19 cellular contexts compared by ENCODE assay signal in the genomic region with DNA sequence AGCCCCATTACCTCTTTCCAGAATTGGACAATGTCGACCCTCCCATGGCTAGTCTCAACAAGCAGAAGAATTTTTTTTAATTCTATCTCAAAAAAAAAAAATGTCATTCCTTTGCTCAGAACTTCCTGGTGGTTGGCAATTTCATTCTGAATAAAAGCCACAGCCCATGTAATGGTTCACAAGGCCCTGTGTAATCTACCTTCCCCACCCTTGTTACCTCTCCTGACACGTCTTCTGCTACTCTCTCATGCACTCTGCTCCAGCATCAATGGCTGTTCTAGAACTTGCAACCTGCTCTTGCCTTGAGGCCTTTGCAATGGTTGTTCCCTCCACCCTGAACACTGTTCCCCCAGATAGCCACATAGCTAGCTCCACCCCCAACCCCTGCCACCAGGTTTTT. TPM values are rescaled to one million over a fixed set of nuclear protein-coding genes. Genes with fewer than 3 reads are reported as not detected.
DNase-seq lines count a peak whose midpoint lies in the region; ATAC-seq, FAIRE-seq and TF ChIP-seq lines count a peak whose summit lies in the region.
"Had no signal": no experiment of that assay in that cellular context is flagged by ENCODE, and none has a peak within 500 bp of the region (broad histone marks: within the 10 kb centered on the region; RNA-seq: fewer than 3 reads in every experiment).

No MANE protein-coding gene starts in this region.

- H3K9me3 Mint-ChIP-seq in activated T-cell treated with anti-CD3 and anti-CD28 coated beads, Interleukin-2, amount 50 U/mL, for 72 hours = no peaks in the 10 kb centered on the region
- H3K9me3 Mint-ChIP-seq: activated CD4-positive, alpha-beta memory T cell treated with anti-CD3 and anti-CD28 coated beads, Interleukin-2, amount 10 ng/mL, durations not matched to agents 7 days and 5 days; activated naive CD8-positive, alpha-beta T cell treated with anti-CD3 and anti-CD28 coated beads, Interleukin-2, amount 50 U/mL, for 24 hours had no signal

- peak overlapping the region; percentile 4 for H3K27ac Mint-ChIP-seq in activated T-cell treated with anti-CD3 and anti-CD28 coated beads, Interleukin-2, amount 50 U/mL, for 72 hours
- peak overlapping the region; percentile 80 for H3K27ac Mint-ChIP-seq in T-helper 17 cell
- H3K27ac Mint-ChIP-seq: activated CD4-positive, alpha-beta memory T cell treated with anti-CD3 and anti-CD28 coated beads, Interleukin-2, amount 10 ng/mL, durations not matched to agents 7 days and 5 days; activated naive CD8-positive, alpha-beta T cell treated with anti-CD3 and anti-CD28 coated beads, Interleukin-2, amount 50 U/mL, for 24 hours had no signal

- H3K4me1 ChIP-seq in mesodermal cell (ENCODE audit: control insufficient read depth, insufficient read depth, low read length, poor library complexity, severe bottlenecking) (peaks cover 80% of the 10 kb centered on the region), thyroid gland (peaks cover 39 to 70% of the 10 kb centered on the region in 2 donors), colonic mucosa (no peaks in the 10 kb centered on the region)

- H3K36me3 ChIP-seq in mesodermal cell (ENCODE audit: control insufficient read depth, insufficient read depth, low read length) = peaks cover 5% of the 10 kb centered on the region
- no peaks in the 10 kb centered on the region for H3K36me3 ChIP-seq in thyroid gland
- H3K36me3 ChIP-seq in colonic mucosa = no peaks in the 10 kb centered on the region
- H3K36me3 ChIP-seq: BLaER1 treated with 17β-estradiol and CSF1 and Interleukin-3, amounts not matched to agents 10 nM and 100 nM; MG63 had no signal

- H3K36me3 Mint-ChIP-seq in activated T-cell treated with anti-CD3 and anti-CD28 coated beads, Interleukin-2, amount 50 U/mL, for 72 hours (ENCODE audit: insufficient read depth in 2 of 2) = no peaks in the 10 kb centered on the region
- no peaks in the 10 kb centered on the region for H3K36me3 Mint-ChIP-seq in T-helper 17 cell (ENCODE audit: low read depth)

- no peak overlapping the region for H3K9ac ChIP-seq in colonic mucosa (ENCODE audit: low read depth in 2 of 2, low read length in 2 of 2)
- H3K9ac ChIP-seq: BLaER1 treated with 17β-estradiol and CSF1 and Interleukin-3, amounts not matched to agents 10 nM and 100 nM had no signal

- peak; percentile 36 to 39 for ATAC-seq in activated T-cell treated with anti-CD3 and anti-CD28 coated beads, Interleukin-2, amount 50 U/mL, for 72 hours (replicated peaks in 1 of 2)
- ATAC-seq in T-helper 17 cell = no peak
- no peak for ATAC-seq in HG02981 (IDR thresholded peaks at IDR 0.05; ENCODE audit: unreplicated experiment)
- ATAC-seq: activated naive CD8-positive, alpha-beta T cell treated with anti-CD3 and anti-CD28 coated beads, Interleukin-2, amount 50 U/mL, for 24 hours had no signal

- H3K27ac ChIP-seq in mesodermal cell (ENCODE audit: low read depth, low read length, severe bottlenecking) = peak overlapping the region; percentile 98
- peak overlapping the region in 2 of 3 donors; percentile 74 to 81 for H3K27ac ChIP-seq in thyroid gland
- H3K27ac ChIP-seq in colonic mucosa = no peak overlapping the region
- H3K27ac ChIP-seq: BLaER1 treated with 17β-estradiol and CSF1 and Interleukin-3, amounts not matched to agents 10 nM and 100 nM had no signal

- peaks cover 62% of the 10 kb centered on the region for H3K4me1 Mint-ChIP-seq in activated T-cell treated with anti-CD3 and anti-CD28 coated beads, Interleukin-2, amount 50 U/mL, for 72 hours (ENCODE audit: low read depth)
- H3K4me1 Mint-ChIP-seq in T-helper 17 cell = peaks cover 46% of the 10 kb centered on the region

- H3K4me3 Mint-ChIP-seq in activated T-cell treated with anti-CD3 and anti-CD28 coated beads, Interleukin-2, amount 50 U/mL, for 72 hours = no peak overlapping the region
- peak overlapping the region; percentile 37 for H3K4me3 Mint-ChIP-seq in T-helper 17 cell
- H3K4me3 Mint-ChIP-seq: activated CD4-positive, alpha-beta memory T cell treated with anti-CD3 and anti-CD28 coated beads, Interleukin-2, amount 10 ng/mL, durations not matched to agents 7 days and 5 days; activated naive CD8-positive, alpha-beta T cell treated with anti-CD3 and anti-CD28 coated beads, Interleukin-2, amount 50 U/mL, for 24 hours had no signal

- H3K27me3 ChIP-seq in thyroid gland (no peaks in the 10 kb centered on the region), colonic mucosa (no peaks in the 10 kb centered on the region)
- H3K27me3 ChIP-seq: MG63 had no signal

- 94 to 97% methylated on average over 2 of the region's 2 CpGs for WGBS in mesodermal cell (ENCODE audit: insufficient coverage in 2 of 2), 2 experiments
- 88 to 94% methylated on average over 2 of the region's 2 CpGs for WGBS in thyroid gland, 2 donors

- no peak for FAIRE-seq in GM12891 (lab: Jason Lieb, UNC)
- FAIRE-seq: islet of Langerhans had no signal

- no peak for DNase-seq in activated T-cell treated with anti-CD3 and anti-CD28 coated beads, Interleukin-2, amount 50 U/mL, for 72 hours
- no peak for DNase-seq in activated T-cell treated with anti-CD3 and anti-CD28 coated beads for 4 hours
- no peak for DNase-seq in T-helper 17 cell
- DNase-seq in thyroid gland = no peak
- no peak for DNase-seq in GM12891 (ENCODE audit: insufficient read length, low spot score)
- DNase-seq in colonic mucosa = no peak
- DNase-seq: activated CD4-positive, alpha-beta memory T cell treated with anti-CD3 and anti-CD28 coated beads, Interleukin-2, amount 10 ng/mL, durations not matched to agents 7 days and 5 days; activated naive CD8-positive, alpha-beta T cell treated with anti-CD3 and anti-CD28 coated beads, Interleukin-2, amount 50 U/mL, for 24 hours; activated T-cell treated with anti-CD3 and anti-CD28 coated beads, Interleukin-2, amount 50 U/mL, for 48 hours; caudate nucleus; head of caudate nucleus; MG63; NCI-H187; T-helper 1 cell had no signal

- TF ChIP-seq CTCF in thyroid gland (IDR thresholded peaks at IDR 0.05) (no peak), colonic mucosa (IDR thresholded peaks at IDR 0.05) (no peak)

- TF ChIP-seq POLR2A in thyroid gland (IDR thresholded peaks at IDR 0.05) (no peak), GM12891 (IDR thresholded peaks at IDR 0.05; ENCODE audit: low read depth, low read length) (no peak)

- H3K9me3 ChIP-seq in T-helper 17 cell (ENCODE audit: control insufficient read depth, low read length, poor library complexity, severe bottlenecking) = no peaks in the 10 kb centered on the region
- H3K9me3 ChIP-seq in mesodermal cell (ENCODE audit: control insufficient read depth, low read length) = no peaks in the 10 kb centered on the region
- no peaks in the 10 kb centered on the region for H3K9me3 ChIP-seq in thyroid gland
- H3K9me3 ChIP-seq in colonic mucosa = no peaks in the 10 kb centered on the region
- H3K9me3 ChIP-seq: BLaER1 treated with 17β-estradiol and CSF1 and Interleukin-3, amounts not matched to agents 10 nM and 100 nM; MG63 had no signal

- no peak overlapping the region for H3K4me3 ChIP-seq in mesodermal cell (ENCODE audit: extremely low read depth, insufficient read depth, low read length, poor library complexity, severe bottlenecking)
- H3K4me3 ChIP-seq in thyroid gland (replicated peaks in 1 of 3) = no peak overlapping the region
- no peak overlapping the region for H3K4me3 ChIP-seq in colonic mucosa
- H3K4me3 ChIP-seq: BLaER1 treated with 17β-estradiol and CSF1 and Interleukin-3, amounts not matched to agents 10 nM and 100 nM; lung; MG63 had no signal

- H3K27me3 Mint-ChIP-seq in activated T-cell treated with anti-CD3 and anti-CD28 coated beads, Interleukin-2, amount 50 U/mL, for 72 hours (ENCODE audit: low read depth) = no peaks in the 10 kb centered on the region
- H3K27me3 Mint-ChIP-seq in T-helper 17 cell = no peaks in the 10 kb centered on the region

- intact Hi-C loops in thyroid gland (cut with DNase I) (no loop called here), colonic mucosa (cut with DNase I) (no loop called here)

TF ChIP-seq in GM12891, 5 proteins besides CTCF, POLR2A, EP300 and RAD21:
- TF ChIP-seq POU2F2 (IDR thresholded peaks at IDR 0.05; ENCODE audit: low read depth, low read length) (no peak), PAX5 (IDR thresholded peaks at IDR 0.05; ENCODE audit: insufficient read depth, low read length, severe bottlenecking) (no peak), TAF1 (IDR thresholded peaks at IDR 0.05; ENCODE audit: low read depth, low read length) (no peak), POLR2AphosphoS5 (IDR thresholded peaks at IDR 0.05; ENCODE audit: low read depth, low read length) (no peak), SPI1 (IDR thresholded peaks at IDR 0.05; ENCODE audit: low read depth, low read length) (no peak)

RNA-seq across cellular contexts. Expression of a gene that starts 25.4 kb away (rescaled TPM):
- 1 to 10 TPM; 5.4 to 5.7 TPM for total RNA-seq in activated T-cell treated with anti-CD3 and anti-CD28 coated beads, Interleukin-2, amount 50 U/mL, for 72 hours
- total RNA-seq in T-helper 17 cell (1 to 10 TPM; 5.1 to 8.6 TPM), thyroid gland (10 to 100 TPM; 16.8 to 41.0 (median 26.8) TPM), colonic mucosa (10 to 100 TPM; 21.2 to 27.2 TPM)
- 10.4 TPM for polyA plus RNA-seq in mesodermal cell (2013, experiment 1 of 2)
- 8.3 TPM for polyA plus RNA-seq in mesodermal cell (2013, experiment 2 of 2)
- 0.12 TPM for polyA plus RNA-seq in GM12891 (2012; ENCODE audit: low read depth, missing spikeins)

Comparison
In these comparisons a context has a peak if more than half of its experiments do, and no peak if none do; other contexts are left out.
1. ATAC-seq: peak in activated T-cell treated with anti-CD3 and anti-CD28 coated beads, Interleukin-2, amount 50 U/mL, for 72 hours (2 of 2); none in T-helper 17 cell (single experiment) and HG02981 (single experiment).